8 cellular contexts compared by ENCODE assay signal in the genomic region with DNA sequence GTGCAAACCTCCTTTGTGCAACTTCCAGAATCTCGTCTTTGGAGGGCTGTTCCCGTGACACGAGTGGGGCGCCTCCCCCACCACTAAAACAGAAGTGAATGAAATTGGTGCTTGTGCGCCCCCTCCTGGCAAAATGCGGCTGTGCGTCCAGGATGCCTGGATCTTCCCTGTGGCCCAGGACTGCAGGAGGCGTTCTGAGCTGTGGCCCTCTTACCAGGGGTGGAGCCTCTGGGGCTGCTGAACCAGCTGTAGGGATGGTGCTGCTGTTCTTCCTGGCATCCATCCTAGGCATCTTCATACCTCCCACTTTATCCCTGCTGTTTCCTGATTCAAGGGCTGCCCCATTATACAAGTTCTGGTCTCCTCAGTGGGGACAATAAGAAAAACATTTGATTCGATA. TPM values are rescaled to one million over a fixed set of nuclear protein-coding genes. Genes with fewer than 3 reads are reported as not detected.
A peak's percentile ranks its signal among the peaks of the same experiment; 100 is the strongest.
DNase-seq lines count a peak whose midpoint lies in the region; ATAC-seq and FAIRE-seq lines count a peak whose summit lies in the region.

No MANE protein-coding gene starts in this region.

- peaks cover 17% of the 10 kb centered on the region for H3K36me3 ChIP-seq in skeletal muscle satellite cell (ENCODE audit: insufficient read depth, low read length)

- H3K4me1 ChIP-seq in skeletal muscle satellite cell (ENCODE audit: control insufficient read depth, insufficient read depth, low read length), result peaks cover 54% of the 10 kb centered on the region

- peak; percentile 42 for FAIRE-seq in TTC549 (lab: Jason Lieb, UNC)

- DNase-seq in GF-D8 (lab: John Stamatoyannopoulos, UW), result peak; percentile 28
- DNase-seq in NCI-H1105 (lab: John Stamatoyannopoulos, UW), result peak; percentile 9
- DNase-seq in astrocyte of the hippocampus (ENCODE audit: low read depth, low spot score), result peak; percentile 92
- DNase-seq in hippocampal formation (lab: John Stamatoyannopoulos, UW), result peak; percentile 19 to 72

- peak overlapping the region; percentile 72 for H3K4me2 ChIP-seq in skeletal muscle satellite cell (ENCODE audit: low read length)

- no peak overlapping the region for H3K4me3 ChIP-seq in skeletal muscle satellite cell (ENCODE audit: low read length)

- no peaks in the 10 kb centered on the region for H3K9me3 ChIP-seq in skeletal muscle satellite cell (replicated peaks; ENCODE audit: low read length)

- ATAC-seq in GM21717 (IDR thresholded peaks at IDR 0.05; ENCODE audit: unreplicated experiment) (no peak), HG03460 (IDR thresholded peaks at IDR 0.05; ENCODE audit: unreplicated experiment) (no peak)

- peak overlapping the region; percentile 77 for H3K9ac ChIP-seq in skeletal muscle satellite cell (ENCODE audit: low read depth, low read length)

- H3K27me3 ChIP-seq in skeletal muscle satellite cell (ENCODE audit: control insufficient read depth, insufficient read depth, low read length), result no peaks in the 10 kb centered on the region

RNA-seq across cellular contexts. Expression of a gene that starts 18.5 kb away (rescaled TPM):
- 23.8 and 26.9 TPM in 2 replicates for total RNA-seq in skeletal muscle satellite cell (2012; rRNA removed)

RNA-seq across cellular contexts. Expression of a gene that starts 35.2 kb away (rescaled TPM):
- 5.8 and 6.1 TPM in 2 replicates for total RNA-seq in skeletal muscle satellite cell (2012; rRNA removed)

RNA-seq across cellular contexts. Expression of a gene that starts 44.4 kb away (rescaled TPM):
- 20.1 and 20.5 TPM in 2 replicates for total RNA-seq in skeletal muscle satellite cell (2012; rRNA removed)

RNA-seq across cellular contexts. Expression of a gene that starts 49.4 kb away (rescaled TPM):
- 38.8 and 46.1 TPM in 2 replicates for total RNA-seq in skeletal muscle satellite cell (2012; rRNA removed)

RNA-seq across cellular contexts. Expression of a gene that starts 58.8 kb away (rescaled TPM):
- 31.2 and 43.6 TPM in 2 replicates for total RNA-seq in skeletal muscle satellite cell (2012; rRNA removed)

Comparison
In these comparisons a context has a peak if more than half of its experiments do, and no peak if none do; other contexts are left out.
1. DNase-seq: peak in every context shown above with its lines; median percentile 92 in astrocyte of the hippocampus; 46 in hippocampal formation; 28 in GF-D8; 9 in NCI-H1105.